Comparison of ENCODE assay signal across 22 cellular contexts in genomic region chr10:128780379-128780778, GRCh38.
"Had no signal": no experiment of that assay in that cellular context is flagged by ENCODE, and none has a peak within 500 bp of the region (broad histone marks: within the 10 kb centered on the region; RNA-seq: fewer than 3 reads in every experiment).

No MANE protein-coding gene starts in this region.

- H3K4me1 ChIP-seq: colonic mucosa, esophagus squamous epithelium, gastrocnemius medialis, heart left ventricle, left lung, lower lobe of right lung had no signal

- H3K27ac Mint-ChIP-seq: dendritic cell treated with granulocyte-macrophage colony-stimulating factor and Interleukin-4, amounts not matched to agents 40 ng/mL and 50 ng/mL, for 4 days; effector memory CD8-positive, alpha-beta T cell; endodermal cell; mesothelial cell of epicardium had no signal

- H3K9me3 ChIP-seq: colonic mucosa, esophagus squamous epithelium, gastrocnemius medialis, heart left ventricle, left lung, lower lobe of right lung, mucosa of descending colon had no signal

- H2AFZ ChIP-seq: hepatocyte had no signal

- DNase-seq: colonic mucosa; cortex of kidney; effector CD8-positive, alpha-beta T cell; effector memory CD8-positive, alpha-beta T cell; endodermal cell; erythroblast; esophagus squamous epithelium; foreskin fibroblast; foreskin melanocyte; gastrocnemius medialis; heart left ventricle; hypothalamus; left cardiac atrium; left lung; left ventricle myocardium superior; lower lobe of right lung; mesenchymal stem cell; mucosa of descending colon had no signal

- H3K9me3 Mint-ChIP-seq: dendritic cell treated with granulocyte-macrophage colony-stimulating factor and Interleukin-4, amounts not matched to agents 40 ng/mL and 50 ng/mL, for 4 days; effector memory CD8-positive, alpha-beta T cell; endodermal cell; mesothelial cell of epicardium had no signal

- H3K27me3 ChIP-seq: colonic mucosa, esophagus squamous epithelium, left lung had no signal

- H3K36me3 ChIP-seq: colonic mucosa, esophagus squamous epithelium, gastrocnemius medialis, heart left ventricle, left lung, lower lobe of right lung had no signal

- H3K79me2 ChIP-seq: hepatocyte had no signal

- H3K27ac ChIP-seq: colonic mucosa, epithelial cell of prostate, esophagus squamous epithelium, gastrocnemius medialis, heart left ventricle, hepatocyte, left lung, lower lobe of right lung had no signal

- H3K36me3 Mint-ChIP-seq: mesothelial cell of epicardium had no signal

- H3K27me3 Mint-ChIP-seq: dendritic cell treated with granulocyte-macrophage colony-stimulating factor and Interleukin-4, amounts not matched to agents 40 ng/mL and 50 ng/mL, for 4 days; effector memory CD8-positive, alpha-beta T cell had no signal

- H3K4me2 ChIP-seq: hepatocyte had no signal

- H3K4me3 Mint-ChIP-seq: dendritic cell treated with granulocyte-macrophage colony-stimulating factor and Interleukin-4, amounts not matched to agents 40 ng/mL and 50 ng/mL, for 4 days; effector memory CD8-positive, alpha-beta T cell; endodermal cell; mesothelial cell of epicardium had no signal

- H3K4me3 ChIP-seq: colonic mucosa, esophagus squamous epithelium, gastrocnemius medialis, heart left ventricle, hepatocyte, left lung, lower lobe of right lung, mucosa of descending colon had no signal
